ENCODE assay signal across 32 cellular contexts in the genomic region with DNA sequence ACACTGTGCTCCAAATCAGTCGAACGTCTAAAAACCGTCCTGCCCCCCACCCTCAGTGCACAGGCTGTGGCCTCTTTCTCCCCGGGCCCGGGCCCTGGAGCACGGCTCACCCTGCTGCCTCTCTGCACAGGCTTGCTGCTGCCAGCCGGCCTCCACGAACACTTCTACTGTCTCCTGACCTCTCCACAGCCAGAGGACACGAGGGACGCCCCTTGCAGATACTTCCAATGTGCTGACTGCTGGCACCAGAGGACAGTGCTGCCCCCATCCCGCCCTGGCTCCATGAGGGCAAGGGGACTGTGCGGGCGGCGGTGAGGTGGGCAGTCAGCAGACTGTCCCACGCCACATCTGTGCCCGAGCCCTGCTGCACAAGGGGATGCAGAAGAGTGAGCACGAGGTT.
"Had no signal": no experiment of that assay in that cellular context is flagged by ENCODE, and none has a peak within 500 bp of the region (broad histone marks: within the 10 kb centered on the region; RNA-seq: fewer than 3 reads in every experiment).

No MANE protein-coding gene starts in this region.

- H3K36me3 Mint-ChIP-seq: activated naive CD4-positive, alpha-beta T cell treated with anti-CD3 and anti-CD28 coated beads, Interleukin-2, amount 50 U/mL, for 24 hours; mesothelial cell of epicardium; naive B cell had no signal

- ATAC-seq: activated naive CD8-positive, alpha-beta T cell treated with anti-CD3 and anti-CD28 coated beads, Interleukin-2, amount 50 U/mL, for 24 hours; esophagus mucosa; left lung; pancreas; stimulated activated naive CD8-positive, alpha-beta T cell treated with anti-CD3 and anti-CD28 coated beads, Interleukin-15, Interleukin-2, amounts not matched to agents 100 U/mL and 50 U/mL, for 24 hours had no signal

- H3K4me1 Mint-ChIP-seq: activated naive CD8-positive, alpha-beta T cell treated with anti-CD3 and anti-CD28 coated beads, Interleukin-2, amount 50 U/mL, for 24 hours; central memory CD8-positive, alpha-beta T cell had no signal

- H3K4me3 Mint-ChIP-seq: activated naive CD4-positive, alpha-beta T cell treated with anti-CD3 and anti-CD28 coated beads, Interleukin-2, amount 50 U/mL, for 24 hours; activated naive CD8-positive, alpha-beta T cell treated with anti-CD3 and anti-CD28 coated beads, Interleukin-2, amount 50 U/mL, for 24 hours; activated T-helper 1 cell treated with anti-CD3 and anti-CD28 coated beads, Interleukin-12 subunit alpha, Interleukin-12 subunit beta, Interleukin-2, Interleukin-4 antibody, amounts not matched to agents 30 ng/mL and 10 ng/mL and 1 ng/mL, durations not matched to agents 14 hours and 24 hours and 36 hours; central memory CD8-positive, alpha-beta T cell; mesothelial cell of epicardium; naive B cell; nephron progenitor cell; T-helper 2 cell treated with Interferon-gamma antibody and Interleukin-4, amounts not matched to agents 5 μg/mL and 100 μg/mL, for 36 hours had no signal

- DNase-seq: activated CD4-positive, alpha-beta T cell treated with anti-CD3 and anti-CD28 coated beads for 4 hours; activated CD4-positive, alpha-beta T cell treated with anti-CD3 and anti-CD28 coated beads, Interleukin-2, amount 50 U/mL, for 4 hours; activated CD4-positive, CD25-positive, alpha-beta regulatory T cell; activated gamma-delta T cell treated with Interleukin-2 at 50 U/mL for 16 hours; activated naive CD8-positive, alpha-beta T cell treated with anti-CD3 and anti-CD28 coated beads, Interleukin-2, amount 50 U/mL, for 24 hours; activated T-cell treated with anti-CD3 and anti-CD28 coated beads, Interleukin-2, amount 50 U/mL, for 1 hour; amygdala; colonic mucosa; foreskin fibroblast; hypothalamus; kidney glomerular epithelial cell; left lung; mammary epithelial cell; naive B cell; nephron progenitor cell; retina; stimulated activated CD4-positive, alpha-beta T cell treated with anti-CD3 and anti-CD28 coated beads, Interleukin-15, amount 100 ng/mL, for 24 hours; stimulated activated CD4-positive, alpha-beta T cell treated with anti-CD3 and anti-CD28 coated beads, Interleukin-2, amount 100 ng/mL, for 24 hours; stimulated activated naive CD8-positive, alpha-beta T cell treated with anti-CD3 and anti-CD28 coated beads, Interleukin-15, Interleukin-2, amounts not matched to agents 100 U/mL and 50 U/mL, for 24 hours; T-helper 1 cell; trophoblast cell; uterus had no signal

- H3K4me1 ChIP-seq: breast epithelium, colonic mucosa, left lung, pancreas, prostate gland, uterus had no signal

- H3K27ac ChIP-seq: breast epithelium, colonic mucosa, left lung, pancreas, prostate gland, thoracic aorta, uterus had no signal

- H3K9me3 ChIP-seq: breast epithelium, colonic mucosa, left lung, pancreas, prostate gland, thoracic aorta, uterus had no signal

- H3K4me3 ChIP-seq: breast epithelium, colonic mucosa, left lung, pancreas, prostate gland, thoracic aorta, uterus had no signal

- H3K36me3 ChIP-seq: breast epithelium, colonic mucosa, left lung, pancreas, prostate gland, thoracic aorta, uterus had no signal

- H3K27ac Mint-ChIP-seq: activated naive CD4-positive, alpha-beta T cell treated with anti-CD3 and anti-CD28 coated beads, Interleukin-2, amount 50 U/mL, for 24 hours; activated naive CD8-positive, alpha-beta T cell treated with anti-CD3 and anti-CD28 coated beads, Interleukin-2, amount 50 U/mL, for 24 hours; activated T-helper 1 cell treated with anti-CD3 and anti-CD28 coated beads, Interleukin-12 subunit alpha, Interleukin-12 subunit beta, Interleukin-2, Interleukin-4 antibody, amounts not matched to agents 30 ng/mL and 10 ng/mL and 1 ng/mL, durations not matched to agents 14 hours and 24 hours and 36 hours; mesothelial cell of epicardium; nephron progenitor cell; T-helper 2 cell treated with Interferon-gamma antibody and Interleukin-4, amounts not matched to agents 5 μg/mL and 100 μg/mL, for 36 hours had no signal

- H3K9me3 Mint-ChIP-seq: activated naive CD4-positive, alpha-beta T cell treated with anti-CD3 and anti-CD28 coated beads, Interleukin-2, amount 50 U/mL, for 24 hours; activated naive CD8-positive, alpha-beta T cell treated with anti-CD3 and anti-CD28 coated beads, Interleukin-2, amount 50 U/mL, for 24 hours; activated T-helper 1 cell treated with anti-CD3 and anti-CD28 coated beads, Interleukin-12 subunit alpha, Interleukin-12 subunit beta, Interleukin-2, Interleukin-4 antibody, amounts not matched to agents 30 ng/mL and 10 ng/mL and 1 ng/mL, durations not matched to agents 14 hours and 24 hours and 36 hours; central memory CD8-positive, alpha-beta T cell; naive B cell; T-helper 2 cell treated with Interferon-gamma antibody and Interleukin-4, amounts not matched to agents 5 μg/mL and 100 μg/mL, for 36 hours had no signal

- H3K27me3 ChIP-seq: breast epithelium, colonic mucosa, pancreas, uterus had no signal
